In genomic region chr3:170867552-170867951, GRCh38 we compare ENCODE assay signal across 13 cellular contexts. TPM values are rescaled to one million over a fixed set of nuclear protein-coding genes. Genes with fewer than 3 reads are reported as not detected.
DNase-seq lines count a peak whose midpoint lies in the region; ATAC-seq, FAIRE-seq and TF ChIP-seq lines count a peak whose summit lies in the region.
"Had no signal": no experiment of that assay in that cellular context is flagged by ENCODE, and none has a peak within 500 bp of the region (broad histone marks: within the 10 kb centered on the region; RNA-seq: fewer than 3 reads in every experiment).

No MANE protein-coding gene starts in this region.

- peak overlapping the region; percentile 88 for H3K27ac ChIP-seq in CD4-positive, CD25-positive, alpha-beta regulatory T cell (ENCODE audit: insufficient read depth, low read length, poor library complexity, severe bottlenecking)
- H3K27ac ChIP-seq in HUES64 (ENCODE audit: low read depth, low read length): peak overlapping the region; percentile 1
- H3K27ac ChIP-seq in K562 (ENCODE audit: extremely low read depth, low read depth, low read length): peak overlapping the region; percentile 96; the same call in 1 of the 3 replicates
- peak overlapping the region in 1 of 5 donors; percentile 13 for H3K27ac ChIP-seq in adrenal gland
- H3K27ac ChIP-seq: uterus had no signal

- H3K27me3 ChIP-seq in CD4-positive, CD25-positive, alpha-beta regulatory T cell (ENCODE audit: control insufficient read depth, insufficient read depth, low read length): no peaks in the 10 kb centered on the region
- H3K27me3 ChIP-seq in HUES64 (ENCODE audit: insufficient read depth, low read length): no peaks in the 10 kb centered on the region
- H3K27me3 ChIP-seq in K562 (ENCODE audit: control insufficient read depth in 2 of 2, insufficient read depth in 2 of 2, low read length in 2 of 2): no peaks in the 10 kb centered on the region
- no peaks in the 10 kb centered on the region for H3K27me3 ChIP-seq in adrenal gland
- H3K27me3 ChIP-seq: uterus had no signal

- DNase-seq in CD4-positive, CD25-positive, alpha-beta regulatory T cell: no peak
- no peak for DNase-seq in K562 (ENCODE audit: extremely low read depth in 1 of 4, low spot score in 3 of 4)
- DNase-seq in mesothelial cell of epicardium (ENCODE audit: low spot score in 2 of 2, unreplicated experiment in 2 of 2): no peak
- DNase-seq in KG1 (lab: John Stamatoyannopoulos, UW): no peak
- DNase-seq in kidney glomerular epithelial cell (lab: John Stamatoyannopoulos, UW): no peak
- no peak for DNase-seq in adrenal gland
- DNase-seq: effector memory CD8-positive, alpha-beta T cell; MV-4-11; OCI-M1; stimulated activated CD4-positive, alpha-beta T cell treated with anti-CD3 and anti-CD28 coated beads, Interleukin-4, amount 100 ng/mL, for 4 hours; uterus had no signal

- TF ChIP-seq RAD21 in K562 (CRISPR knock-in tag; conservative IDR thresholded peaks at IDR 0.05 in 1 of 2, IDR thresholded peaks at IDR 0.05 in 1 of 2): no peak

- peaks cover 15 to 41% (median 25%) of the 10 kb centered on the region in 4 donors for H3K4me1 Mint-ChIP-seq in CD4-positive, CD25-positive, alpha-beta regulatory T cell
- H3K4me1 Mint-ChIP-seq in mesothelial cell of epicardium: peaks cover 33% of the 10 kb centered on the region

- POLR2A ChIA-PET in K562 (lab: Yijun Ruan, JAX): no interaction called here

- H3K36me3 Mint-ChIP-seq in CD4-positive, CD25-positive, alpha-beta regulatory T cell: peaks cover 30% of the 10 kb centered on the region
- peaks cover 18% of the 10 kb centered on the region for H3K36me3 Mint-ChIP-seq in mesothelial cell of epicardium

- peak overlapping the region; percentile 64 for H3K4me2 ChIP-seq in K562 (ENCODE audit: insufficient read depth, low read length)

- CTCF ChIA-PET in K562 (lab: Yijun Ruan, JAX; ENCODE audit: low intra/inter-chr PET ratio): no interaction called here

- no peak for FAIRE-seq in K562 (lab: Jason Lieb, UNC)

- TF ChIP-seq EP300 in K562 (IDR thresholded peaks at IDR 0.05; ENCODE audit: low read length): no peak

- intact Hi-C loops in K562 (cut with micrococcal nuclease) (loop anchor here (10.0 kb wide), 1 partner anchor 87 kb away; no protein-coding TSS in a partner anchor), adrenal gland (cut with DNase I) (no loop called here)

- peak overlapping the region; percentile 11 to 78 (median 47) for H3K27ac Mint-ChIP-seq in CD4-positive, CD25-positive, alpha-beta regulatory T cell
- H3K27ac Mint-ChIP-seq in mesothelial cell of epicardium: peak overlapping the region; percentile 62

- no peak for ATAC-seq in CD4-positive, CD25-positive, alpha-beta regulatory T cell (ENCODE audit: low read depth in 2 of 2)
- ATAC-seq in K562 (no peak), HG03520 (IDR thresholded peaks at IDR 0.05; ENCODE audit: unreplicated experiment) (no peak)
- ATAC-seq: effector memory CD8-positive, alpha-beta T cell had no signal

- H3K79me2 ChIP-seq in K562 (ENCODE audit: control insufficient read depth, insufficient read depth, low read length): peaks cover 43% of the 10 kb centered on the region

- peaks cover 31% of the 10 kb centered on the region for H3K36me3 ChIP-seq in CD4-positive, CD25-positive, alpha-beta regulatory T cell (ENCODE audit: control insufficient read depth, insufficient read depth, low read length)
- H3K36me3 ChIP-seq in HUES64 (ENCODE audit: insufficient read depth, low read length): peaks cover 41% of the 10 kb centered on the region
- peaks cover 37% of the 10 kb centered on the region for H3K36me3 ChIP-seq in K562 (ENCODE audit: control insufficient read depth, insufficient read depth, low read length)
- peaks cover 0 to 31% of the 10 kb centered on the region in 2 donors for H3K36me3 ChIP-seq in adrenal gland (replicated peaks in 1 of 2)
- H3K36me3 ChIP-seq: uterus had no signal

- 0 out of 2 replicates have a peak, but pooled peaks have one; percentile 1 for TF ChIP-seq POLR2A in K562 (conservative IDR thresholded peaks at IDR 0.05)
- no peak for TF ChIP-seq POLR2A in adrenal gland (IDR thresholded peaks at IDR 0.05)

- peak overlapping the region; percentile 97; the same call in 1 of the 2 replicates for H3K9ac ChIP-seq in HUES64 (ENCODE audit: low read depth, low read length)
- peak overlapping the region in 1 of 2 experiments; percentile 98; a peak in 2 of 4 replicates for H3K9ac ChIP-seq in K562 (ENCODE audit: insufficient read depth in 1 of 2, low read depth in 2 of 2, low read length in 2 of 2)

- H4K20me1 ChIP-seq in K562 (replicated peaks; ENCODE audit: control insufficient read depth, insufficient read depth, low read length): peaks cover 9% of the 10 kb centered on the region

- no peak overlapping the region for H2AFZ ChIP-seq in K562 (ENCODE audit: low read depth, low read length)

- H3K9me1 ChIP-seq in K562 (ENCODE audit: control insufficient read depth, insufficient read depth, low read length): no peaks in the 10 kb centered on the region

- peaks cover 33% of the 10 kb centered on the region for H3K4me1 ChIP-seq in CD4-positive, CD25-positive, alpha-beta regulatory T cell (ENCODE audit: control insufficient read depth, insufficient read depth, low read length, poor library complexity, severe bottlenecking)
- 0 out of 2 replicates have a peak, but pooled peaks cover 3% of the 10 kb centered on the region for H3K4me1 ChIP-seq in HUES64 (ENCODE audit: insufficient read depth, low read length)
- peaks cover 3 to 17% of the 10 kb centered on the region in 2 experiments; a peak in 3 of 5 replicates for H3K4me1 ChIP-seq in K562 (replicated peaks in 1 of 2; ENCODE audit: control insufficient read depth in 2 of 2, insufficient read depth in 2 of 2, low read length in 2 of 2)
- H3K4me1 ChIP-seq in adrenal gland (replicated peaks in 1 of 2): peaks cover 12 to 30% of the 10 kb centered on the region in 2 donors

- H3K9me3 Mint-ChIP-seq in CD4-positive, CD25-positive, alpha-beta regulatory T cell: no peaks in the 10 kb centered on the region
- peaks cover 3% of the 10 kb centered on the region for H3K9me3 Mint-ChIP-seq in mesothelial cell of epicardium
- H3K9me3 Mint-ChIP-seq: effector memory CD8-positive, alpha-beta T cell had no signal

- no peaks in the 10 kb centered on the region for H3K27me3 Mint-ChIP-seq in CD4-positive, CD25-positive, alpha-beta regulatory T cell
- H3K27me3 Mint-ChIP-seq in mesothelial cell of epicardium (ENCODE audit: low read depth): no peaks in the 10 kb centered on the region
- H3K27me3 Mint-ChIP-seq: effector memory CD8-positive, alpha-beta T cell had no signal

- BruUV-seq in K562 (replicated peaks; lab: Mats Ljungman, UMichigan): no TSS peak

- peak overlapping the region in 3 of 4 donors; percentile 15 to 42 (median 40) for H3K4me3 Mint-ChIP-seq in CD4-positive, CD25-positive, alpha-beta regulatory T cell
- H3K4me3 Mint-ChIP-seq in mesothelial cell of epicardium: peak overlapping the region; percentile 18

- peak overlapping the region; percentile 89 for H3K4me3 ChIP-seq in CD4-positive, CD25-positive, alpha-beta regulatory T cell (ENCODE audit: low read depth, low read length)
- peak overlapping the region; percentile 76; the same call in 1 of the 2 replicates for H3K4me3 ChIP-seq in HUES64 (ENCODE audit: low read length)
- peak overlapping the region; percentile 66 for H3K4me3 ChIP-seq in K562
- no peak overlapping the region for H3K4me3 ChIP-seq in adrenal gland
- H3K4me3 ChIP-seq: uterus had no signal

- no peaks in the 10 kb centered on the region for H3K9me3 ChIP-seq in CD4-positive, CD25-positive, alpha-beta regulatory T cell (ENCODE audit: control insufficient read depth in 2 of 2, low read length in 2 of 2)
- H3K9me3 ChIP-seq in HUES64 (ENCODE audit: insufficient read depth, low read depth, low read length) (no peaks in the 10 kb centered on the region), K562 (replicated peaks; ENCODE audit: control insufficient read depth, insufficient read depth, low read depth, low read length) (no peaks in the 10 kb centered on the region), adrenal gland (replicated peaks in 1 of 3) (no peaks in the 10 kb centered on the region)
- H3K9me3 ChIP-seq: uterus had no signal

- no peak for TF ChIP-seq CTCF in K562 (IDR thresholded peaks at IDR 0.05 in 2 of 3, conservative IDR thresholded peaks at IDR 0.05 in 1 of 3; ENCODE audit: insufficient read depth in 2 of 3, low read depth in 1 of 3, low read length in 3 of 3)
- TF ChIP-seq CTCF in mesothelial cell of epicardium (IDR thresholded peaks at IDR 0.05; ENCODE audit: unreplicated experiment): no peak
- TF ChIP-seq CTCF in adrenal gland (IDR thresholded peaks at IDR 0.05): no peak

- in situ Hi-C loops in K562 (cut with MboI): no loop called here

RNA-seq across cellular contexts. Expression of gene RPL22L1, which starts 2.4 kb away (rescaled TPM):
- 43.6 TPM for total RNA-seq in CD4-positive, CD25-positive, alpha-beta regulatory T cell
- 10 to 100 TPM; 25.5 to 48.4 (median 40.4) TPM for polyA plus RNA-seq in CD4-positive, CD25-positive, alpha-beta regulatory T cell
- polyA plus RNA-seq in HUES64 (2013, experiment 1 of 2): 238 TPM
- polyA plus RNA-seq in HUES64 (2013, experiment 2 of 2): 241 TPM
- 14.7 and 33.8 TPM in 2 replicates for total RNA-seq in K562 (2011; cell fraction: chromatin; rRNA removed; ENCODE audit: low replicate concordance)
- total RNA-seq in K562 (2011; cell fraction: nucleolus; rRNA removed): 13.4 and 13.8 TPM in 2 replicates
- 28.4 and 41.3 TPM in 2 replicates for total RNA-seq in K562 (2011; cell fraction: nucleoplasm; rRNA removed)
- total RNA-seq in K562 (2014; rRNA removed) (31.6 and 67.6 TPM in 2 replicates), K562 (2014; rRNA removed; fragmentation: Illumina TruSeq; extraction: Trizol) (139 and 156 TPM in 2 replicates), K562 (2015; rRNA removed; fragmentation: Illumina TruSeq; extraction: Trizol) (120 and 137 TPM in 2 replicates), K562 (2021) (53.9 and 64.7 TPM in 2 replicates), mesothelial cell of epicardium (97.6 to 107 TPM (median 107 TPM) in 3 replicates), adrenal gland (10 to 100 TPM; 22.1 to 78.4 (median 43.2) TPM)
- polyA plus RNA-seq in K562 (2011; rRNA removed) (64.5 and 98.3 TPM in 2 replicates), K562 (2014; fragmentation: Illumina TruSeq; extraction: Trizol) (84.4 and 99.0 TPM in 2 replicates), K562 (2014; fragmentation: Nextera tagmentation; extraction: Ambion mirVana) (100 to 1,000 TPM; 108 to 111 TPM), K562 (2014; rRNA removed) (141 and 198 TPM in 2 replicates), adrenal gland (100 to 1,000 TPM in 2 of 3 donors, 10 to 100 TPM in 1; 93.2 to 143 (median 128) TPM)
- 10.8 and 27.7 TPM in 2 replicates for polyA plus RNA-seq in K562 (2011; cell fraction: cytosol; rRNA removed)
- polyA plus RNA-seq in K562 (2011; cell fraction: nucleus; rRNA removed): 17.0 and 24.0 TPM in 2 replicates
- 60.5 and 95.5 TPM in 2 replicates for polyA plus RNA-seq in K562 (2012)
- polyA minus RNA-seq in K562 (2011; rRNA and poly(A)+ RNA removed): 30.1 and 30.6 TPM in 2 replicates
- polyA minus RNA-seq in K562 (2011; cell fraction: cytosol; rRNA and poly(A)+ RNA removed): 5.5 and 30.3 TPM in 2 replicates
- 14.9 and 22.3 TPM in 2 replicates for polyA minus RNA-seq in K562 (2011; cell fraction: nucleus; rRNA and poly(A)+ RNA removed)

RNA-seq across cellular contexts. Expression of gene EIF5A2, which starts 40.9 kb away (rescaled TPM):
- total RNA-seq in CD4-positive, CD25-positive, alpha-beta regulatory T cell: 12.8 TPM
- 10 to 100 TPM in 3 of 4 donors, 1 to 10 TPM in 1; 8.0 to 22.1 (median 14.5) TPM for polyA plus RNA-seq in CD4-positive, CD25-positive, alpha-beta regulatory T cell
- polyA plus RNA-seq in HUES64 (2013, experiment 1 of 2): 5.5 TPM
- polyA plus RNA-seq in HUES64 (2013, experiment 2 of 2): 4.8 TPM
- 2.8 and 5.8 TPM in 2 replicates for total RNA-seq in K562 (2011; cell fraction: chromatin; rRNA removed; ENCODE audit: low replicate concordance)
- 1.8 TPM in 2 replicates for total RNA-seq in K562 (2011; cell fraction: nucleolus; rRNA removed)
- total RNA-seq in K562 (2011; cell fraction: nucleoplasm; rRNA removed): 2.3 and 6.8 TPM in 2 replicates
- total RNA-seq in K562 (2014; rRNA removed) (3.7 and 3.9 TPM in 2 replicates), K562 (2014; rRNA removed; fragmentation: Illumina TruSeq; extraction: Trizol) (15.9 and 23.5 TPM in 2 replicates), K562 (2015; rRNA removed; fragmentation: Illumina TruSeq; extraction: Trizol) (9.0 and 9.6 TPM in 2 replicates), K562 (2021) (18.2 and 21.0 TPM in 2 replicates), mesothelial cell of epicardium (4.2 to 7.2 TPM (median 5.3 TPM) in 3 replicates), adrenal gland (10 to 100 TPM in 1 of 8 donors, 1 to 10 TPM in 7; 2.1 to 11.2 (median 5.0) TPM)
- polyA plus RNA-seq in K562 (2011; rRNA removed) (10.7 and 17.6 TPM in 2 replicates), K562 (2014; fragmentation: Illumina TruSeq; extraction: Trizol) (13.9 and 15.6 TPM in 2 replicates), K562 (2014; fragmentation: Nextera tagmentation; extraction: Ambion mirVana) (10 to 100 TPM; 17.9 to 18.3 TPM), K562 (2014; rRNA removed) (9.5 and 10.8 TPM in 2 replicates), adrenal gland (1 to 10 TPM in 2 of 3 donors, under 1 TPM in 1; 0.94 to 8.8 (median 1.4) TPM)
- polyA plus RNA-seq in K562 (2011; cell fraction: cytosol; rRNA removed): 2.7 and 2.8 TPM in 2 replicates
- polyA plus RNA-seq in K562 (2011; cell fraction: nucleus; rRNA removed): 1.1 and 2.1 TPM in 2 replicates
- 12.8 and 15.1 TPM in 2 replicates for polyA plus RNA-seq in K562 (2012)
- polyA minus RNA-seq in K562 (2011; rRNA and poly(A)+ RNA removed): 19.7 and 23.8 TPM in 2 replicates
- 4.6 and 4.9 TPM in 2 replicates for polyA minus RNA-seq in K562 (2011; cell fraction: cytosol; rRNA and poly(A)+ RNA removed)
- polyA minus RNA-seq in K562 (2011; cell fraction: nucleus; rRNA and poly(A)+ RNA removed): 1.5 and 2.7 TPM in 2 replicates

Comparison
In these comparisons a context has a peak if more than half of its experiments do, and no peak if none do; other contexts are left out.
1. H3K4me3 ChIP-seq: peak in CD4-positive, CD25-positive, alpha-beta regulatory T cell (single experiment), HUES64 (single experiment) and K562 (single experiment); none in adrenal gland (0 of 4).